ENCODE assay signal across 12 cellular contexts in genomic region chr3:197356275-197356674, GRCh38. TPM values are rescaled to one million over a fixed set of nuclear protein-coding genes. Genes with fewer than 3 reads are reported as not detected.
DNase-seq lines count a peak whose midpoint lies in the region; ATAC-seq, FAIRE-seq and TF ChIP-seq lines count a peak whose summit lies in the region.
"Had no signal": no experiment of that assay in that cellular context is flagged by ENCODE, and none has a peak within 500 bp of the region (broad histone marks: within the 10 kb centered on the region; RNA-seq: fewer than 3 reads in every experiment).

No MANE protein-coding gene starts in this region.

- in situ Hi-C loops in Panc1 (cut with HindIII; ENCODE audit: low pct_unique_long_range_greater_than_20kb, low sequenced_read_pairs): no loop called here

- peaks cover 7% of the 10 kb centered on the region; the same call in 1 of the 2 replicates for H3K9me3 ChIP-seq in Panc1 (ENCODE audit: control insufficient read depth, insufficient read depth, low read depth, low read length)

- no peak overlapping the region for H3K27ac ChIP-seq in Panc1 (ENCODE audit: low read length)
- H3K27ac ChIP-seq: C4-2B had no signal

- POLR2A ChIA-PET in Panc1 (lab: Charles Lee): no interaction called here

- no peak for TF ChIP-seq POLR2A in GM12891 (IDR thresholded peaks at IDR 0.05; ENCODE audit: low read depth, low read length)

- DNase-seq in AG20443 (ENCODE audit: low spot score): peak; percentile 61
- DNase-seq in Panc1 (ENCODE audit: low read depth, low spot score): no peak
- DNase-seq in head of caudate nucleus: peak in 41 of 42 donors; percentile 39 to 92 (median 70)
- DNase-seq in posterior vena cava (ENCODE audit: low spot score): peak; percentile 78
- DNase-seq in activated CD4-positive, alpha-beta T cell treated with anti-CD3 and anti-CD28 coated beads for 48 hours: no peak
- no peak for DNase-seq in GM12891 (ENCODE audit: insufficient read length, low spot score)
- no peak for DNase-seq in activated CD8-positive, alpha-beta memory T cell treated with anti-CD3 and anti-CD28 coated beads, Interleukin-2, amount 50 U/mL, for 4 hours
- no peak for DNase-seq in retina
- DNase-seq: effector CD4-positive, alpha-beta T cell had no signal

- peak; percentile 45; the same call in 1 of the 2 replicates for ATAC-seq in Panc1

- intact Hi-C loops in Panc1 (cut with micrococcal nuclease; ENCODE audit: unreplicated experiment) (no loop called here), head of caudate nucleus (cut with DNase I) (no loop called here), posterior vena cava (cut with DNase I) (no loop called here)

- H3K4me1 ChIP-seq in Panc1 (ENCODE audit: control insufficient read depth, insufficient read depth, low read length): no peaks in the 10 kb centered on the region; the same call in 1 of the 2 replicates

- BruUV-seq in Panc1 (replicated peaks; lab: Mats Ljungman, UMichigan): no TSS peak

- CTCF ChIA-PET in Panc1 (lab: Charles Lee): interaction anchor here (0.6 to 0.7 kb wide), 2 partner anchors 57 to 156 kb away, joined by 3 to 6 read pairs; no protein-coding TSS in a partner anchor

- peak overlapping the region in 1 of 2 experiments; percentile 19; a peak in 1 of 4 replicates for H3K4me3 ChIP-seq in Panc1 (ENCODE audit: low read depth in 2 of 2, low read length in 2 of 2)
- H3K4me3 ChIP-seq: skin epidermis had no signal

- H3K27me3 ChIP-seq in Panc1 (ENCODE audit: control insufficient read depth, insufficient read depth, low read length): no peaks in the 10 kb centered on the region

- TF ChIP-seq CTCF in Panc1 (IDR thresholded peaks at IDR 0.05): no peak

- H3K36me3 ChIP-seq in Panc1 (ENCODE audit: control insufficient read depth, insufficient read depth, low read length): no peaks in the 10 kb centered on the region

- no peak for FAIRE-seq in GM12891 (lab: Jason Lieb, UNC)
- FAIRE-seq: G401.6 had no signal

TF ChIP-seq in GM12891, 5 proteins besides CTCF, POLR2A, EP300 and RAD21:
- no peak for TF ChIP-seq POU2F2 (IDR thresholded peaks at IDR 0.05; ENCODE audit: low read depth, low read length)
- TF ChIP-seq PAX5 (IDR thresholded peaks at IDR 0.05; ENCODE audit: insufficient read depth, low read length, severe bottlenecking): no peak
- no peak for TF ChIP-seq TAF1 (IDR thresholded peaks at IDR 0.05; ENCODE audit: low read depth, low read length)

RNA-seq across cellular contexts. Expression of gene DLG1, which starts 57.9 kb away (rescaled TPM):
- total RNA-seq in Panc1 (2021; ENCODE audit: unreplicated experiment) (90.2 TPM), posterior vena cava (10 to 100 TPM; 67.9 to 70.3 TPM)
- polyA plus RNA-seq in Panc1 (2012; ENCODE audit: insufficient read length): 41.1 TPM
- polyA plus RNA-seq in GM12891 (2012; ENCODE audit: low read depth, missing spikeins): 18.2 TPM

Comparison
In these comparisons a context has a peak if more than half of its experiments do, and no peak if none do; other contexts are left out.
1. DNase-seq: peak in AG20443 (single experiment), head of caudate nucleus (41 of 42) and posterior vena cava (single experiment); none in Panc1 (single experiment), activated CD4-positive, alpha-beta T cell treated with anti-CD3 and anti-CD28 coated beads for 48 hours (single experiment), GM12891 (single experiment), activated CD8-positive, alpha-beta memory T cell treated with anti-CD3 and anti-CD28 coated beads, Interleukin-2, amount 50 U/mL, for 4 hours (single experiment) and retina (single experiment).